24 cellular contexts compared by ENCODE assay signal in the genomic region with DNA sequence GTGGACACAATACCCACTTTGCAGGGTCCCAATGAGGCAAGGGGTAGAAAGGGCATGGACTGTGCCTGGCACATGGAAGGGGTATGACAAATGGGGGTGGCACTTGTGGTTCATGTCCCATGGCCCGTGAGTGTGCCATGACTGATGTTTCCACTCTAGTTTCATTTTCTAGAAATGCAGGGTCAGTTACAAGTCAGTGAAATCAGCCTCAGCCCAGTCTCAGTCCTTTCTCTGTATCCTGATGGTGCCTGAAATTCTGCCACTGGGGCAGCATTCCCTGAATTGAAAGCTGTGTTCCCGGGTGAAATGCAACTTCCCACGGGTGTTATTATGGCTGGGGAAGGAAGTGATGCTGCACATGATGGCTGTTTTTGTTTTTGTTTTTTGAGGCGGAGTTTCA.
"Had no signal": no experiment of that assay in that cellular context is flagged by ENCODE, and none has a peak within 500 bp of the region (broad histone marks: within the 10 kb centered on the region; RNA-seq: fewer than 3 reads in every experiment).

No MANE protein-coding gene starts in this region.

- H3K27me3 ChIP-seq: adrenal gland, body of pancreas, MG63 had no signal

- ATAC-seq: activated CD8-positive, alpha-beta T cell treated with anti-CD3 and anti-CD28 coated beads, Interleukin-2, amount 10 ng/mL, durations not matched to agents 7 days and 5 days; activated naive CD4-positive, alpha-beta T cell treated with anti-CD3 and anti-CD28 coated beads, Interleukin-2, amount 50 U/mL, for 72 hours; body of pancreas had no signal

- H3K4me1 ChIP-seq: breast epithelium had no signal

- H3K9me3 ChIP-seq: adrenal gland, body of pancreas, breast epithelium, MG63 had no signal

- H3K27ac ChIP-seq: adrenal gland, body of pancreas, breast epithelium had no signal

- FAIRE-seq: astrocyte had no signal

- H3K4me3 ChIP-seq: adrenal gland, body of pancreas, breast epithelium, MG63 had no signal

- H3K36me3 ChIP-seq: adrenal gland, breast epithelium, MG63 had no signal

- DNase-seq: activated CD4-positive, alpha-beta T cell treated with anti-CD3 and anti-CD28 coated beads, Interleukin-2, amount 10 ng/mL, durations not matched to agents 24 days and 14 days; activated CD4-positive, alpha-beta T cell treated with anti-CD3 and anti-CD28 coated beads, Interleukin-2, amount 50 U/mL, for 48 hours; activated CD8-positive, alpha-beta T cell treated with anti-CD3 and anti-CD28 coated beads, Interleukin-2, amount 10 ng/mL, durations not matched to agents 7 days and 5 days; activated gamma-delta T cell treated with Interleukin-2 at 50 U/mL for 16 hours; activated naive CD4-positive, alpha-beta T cell treated with anti-CD3 and anti-CD28 coated beads for 36 hours; activated T-cell treated with anti-CD3 and anti-CD28 coated beads, Interleukin-2, amount 50 U/mL, for 24 hours; adrenal gland; body of pancreas; Karpas-422; MG63; NCI-H1092; NCI-H1436 treated with DMSO at 0.1 percent for 48 hours; NCI-H1694 treated with DMSO at 0.1 percent for 48 hours; NCI-H2029; NCI-H345; NCI-H524 treated with DMSO at 0.1 percent for 48 hours; OCI-M1; Right ventricle myocardium superior; SW 1271; T-helper 1 cell; T1000 had no signal
